Comparison of ENCODE assay signal across 1 cellular context in genomic region chr2:190334479-190335224, GRCh38.
TF ChIP-seq lines count a peak whose summit lies in the region.

No MANE protein-coding gene starts in this region.

TF ChIP-seq in HepG2, 621 proteins besides CTCF, POLR2A, EP300 and RAD21 (continued from another document and continues in another):
- TF ChIP-seq PREB (CRISPR knock-in tag; IDR thresholded peaks at IDR 0.05) (no peak), ZNF362 (CRISPR knock-in tag; IDR thresholded peaks at IDR 0.05; ENCODE audit: borderline replicate concordance) (no peak), ATAD3A (CRISPR knock-in tag; IDR thresholded peaks at IDR 0.05) (no peak), ETV5 (CRISPR knock-in tag; IDR thresholded peaks at IDR 0.05; ENCODE audit: borderline replicate concordance) (peak; percentile 97), ZNF24 (IDR thresholded peaks at IDR 0.05) (no peak; the same call in 1 of the 2 replicates), RBAK (CRISPR knock-in tag; IDR thresholded peaks at IDR 0.05) (no peak), ZGPAT (CRISPR knock-in tag; IDR thresholded peaks at IDR 0.05) (peak; percentile 82), STAG1 (CRISPR knock-in tag; IDR thresholded peaks at IDR 0.05) (peak; percentile 21; the same call in 1 of the 2 replicates), PCBP2 (optimal IDR thresholded peaks at IDR 0.05; ENCODE audit: low read depth, low read length, poor library complexity, severe bottlenecking) (no peak), ZFP36L2 (CRISPR knock-in tag; IDR thresholded peaks at IDR 0.05) (no peak), MBNL3 (CRISPR knock-in tag; conservative IDR thresholded peaks at IDR 0.05) (no peak), CHD2 (IDR thresholded peaks at IDR 0.05; ENCODE audit: low read depth, low read length) (no peak), ZNF883 (CRISPR knock-in tag; IDR thresholded peaks at IDR 0.05; ENCODE audit: not compliant biosample characterization) (no peak), CBX2 (IDR thresholded peaks at IDR 0.05; ENCODE audit: low read depth, low read length) (no peak), CBX2 (CRISPR knock-in tag; IDR thresholded peaks at IDR 0.05; ENCODE audit: low read depth) (no peak), ZFYVE20 (CRISPR knock-in tag; IDR thresholded peaks at IDR 0.05; ENCODE audit: borderline replicate concordance, low read depth) (no peak), ZNF276 (CRISPR knock-in tag; IDR thresholded peaks at IDR 0.05; ENCODE audit: low read depth) (no peak), CCAR2 (optimal IDR thresholded peaks at IDR 0.05; ENCODE audit: low read depth, low read length) (no peak), ZNF280D (CRISPR knock-in tag; IDR thresholded peaks at IDR 0.05) (no peak), MZF1 (CRISPR knock-in tag; IDR thresholded peaks at IDR 0.05; ENCODE audit: borderline replicate concordance) (no peak), ZNF138 (CRISPR knock-in tag; IDR thresholded peaks at IDR 0.05; ENCODE audit: low read depth) (no peak), ZNF326 (CRISPR knock-in tag; IDR thresholded peaks at IDR 0.05; ENCODE audit: borderline replicate concordance) (no peak), AKAP8 (CRISPR knock-in tag; IDR thresholded peaks at IDR 0.05) (no peak), ZNF788 (CRISPR knock-in tag; IDR thresholded peaks at IDR 0.05; ENCODE audit: borderline replicate concordance) (no peak; the same call in 1 of the 2 replicates), KAT8 (CRISPR knock-in tag; IDR thresholded peaks at IDR 0.05) (peak; percentile 48; the same call in 1 of the 2 replicates), SALL2 (CRISPR knock-in tag; IDR thresholded peaks at IDR 0.05) (no peak), ZNF746 (CRISPR knock-in tag; IDR thresholded peaks at IDR 0.05) (no peak), RERE (CRISPR knock-in tag; IDR thresholded peaks at IDR 0.05; ENCODE audit: low read depth) (peak; percentile 64; the same call in 1 of the 2 replicates), SSRP1 (CRISPR knock-in tag; IDR thresholded peaks at IDR 0.05) (no peak), ZNF232 (CRISPR knock-in tag; IDR thresholded peaks at IDR 0.05; ENCODE audit: borderline replicate concordance) (no peak), PCBP1 (IDR thresholded peaks at IDR 0.05; ENCODE audit: borderline replicate concordance, low read depth, low read length) (no peak), GFI1 (CRISPR knock-in tag; IDR thresholded peaks at IDR 0.05; ENCODE audit: borderline replicate concordance) (no peak), CBX1 (IDR thresholded peaks at IDR 0.05; ENCODE audit: low read depth) (no peak), ZNF263 (CRISPR knock-in tag; IDR thresholded peaks at IDR 0.05) (peak; percentile 89), TCF7 (IDR thresholded peaks at IDR 0.05; ENCODE audit: low read depth) (0 out of 2 replicates have a peak, but pooled peaks have one; percentile 46), ZNF619 (CRISPR knock-in tag; IDR thresholded peaks at IDR 0.05) (no peak), TBP (CRISPR knock-in tag; IDR thresholded peaks at IDR 0.05) (no peak), ZNF512 (CRISPR knock-in tag; IDR thresholded peaks at IDR 0.05) (no peak)
- TF ChIP-seq, protein P1, sequence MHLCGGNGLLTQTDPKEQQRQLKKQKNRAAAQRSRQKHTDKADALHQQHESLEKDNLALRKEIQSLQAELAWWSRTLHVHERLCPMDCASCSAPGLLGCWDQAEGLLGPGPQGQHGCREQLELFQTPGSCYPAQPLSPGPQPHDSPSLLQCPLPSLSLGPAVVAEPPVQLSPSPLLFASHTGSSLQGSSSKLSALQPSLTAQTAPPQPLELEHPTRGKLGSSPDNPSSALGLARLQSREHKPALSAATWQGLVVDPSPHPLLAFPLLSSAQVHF (CRISPR knock-in tag; IDR thresholded peaks at IDR 0.05) = no peak
- TF ChIP-seq, protein P2, sequence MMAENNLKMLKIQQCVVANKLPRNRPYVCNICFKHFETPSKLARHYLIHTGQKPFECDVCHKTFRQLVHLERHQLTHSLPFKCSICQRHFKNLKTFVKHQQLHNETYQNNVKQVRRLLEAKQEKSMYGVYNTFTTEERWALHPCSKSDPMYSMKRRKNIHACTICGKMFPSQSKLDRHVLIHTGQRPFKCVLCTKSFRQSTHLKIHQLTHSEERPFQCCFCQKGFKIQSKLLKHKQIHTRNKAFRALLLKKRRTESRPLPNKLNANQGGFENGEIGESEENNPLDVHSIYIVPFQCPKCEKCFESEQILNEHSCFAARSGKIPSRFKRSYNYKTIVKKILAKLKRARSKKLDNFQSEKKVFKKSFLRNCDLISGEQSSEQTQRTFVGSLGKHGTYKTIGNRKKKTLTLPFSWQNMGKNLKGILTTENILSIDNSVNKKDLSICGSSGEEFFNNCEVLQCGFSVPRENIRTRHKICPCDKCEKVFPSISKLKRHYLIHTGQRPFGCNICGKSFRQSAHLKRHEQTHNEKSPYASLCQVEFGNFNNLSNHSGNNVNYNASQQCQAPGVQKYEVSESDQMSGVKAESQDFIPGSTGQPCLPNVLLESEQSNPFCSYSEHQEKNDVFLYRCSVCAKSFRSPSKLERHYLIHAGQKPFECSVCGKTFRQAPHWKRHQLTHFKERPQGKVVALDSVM (CRISPR knock-in tag; IDR thresholded peaks at IDR 0.05) = peak; percentile 30; the same call in 1 of the 2 replicates
- TF ChIP-seq, protein P3, sequence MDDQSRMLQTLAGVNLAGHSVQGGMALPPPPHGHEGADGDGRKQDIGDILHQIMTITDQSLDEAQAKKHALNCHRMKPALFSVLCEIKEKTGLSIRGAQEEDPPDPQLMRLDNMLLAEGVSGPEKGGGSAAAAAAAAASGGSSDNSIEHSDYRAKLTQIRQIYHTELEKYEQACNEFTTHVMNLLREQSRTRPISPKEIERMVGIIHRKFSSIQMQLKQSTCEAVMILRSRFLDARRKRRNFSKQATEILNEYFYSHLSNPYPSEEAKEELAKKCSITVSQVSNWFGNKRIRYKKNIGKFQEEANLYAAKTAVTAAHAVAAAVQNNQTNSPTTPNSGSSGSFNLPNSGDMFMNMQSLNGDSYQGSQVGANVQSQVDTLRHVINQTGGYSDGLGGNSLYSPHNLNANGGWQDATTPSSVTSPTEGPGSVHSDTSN (CRISPR knock-in tag; IDR thresholded peaks at IDR 0.05; ENCODE audit: borderline replicate concordance) = no peak
